8 cellular contexts compared by ENCODE assay signal in the genomic region with DNA sequence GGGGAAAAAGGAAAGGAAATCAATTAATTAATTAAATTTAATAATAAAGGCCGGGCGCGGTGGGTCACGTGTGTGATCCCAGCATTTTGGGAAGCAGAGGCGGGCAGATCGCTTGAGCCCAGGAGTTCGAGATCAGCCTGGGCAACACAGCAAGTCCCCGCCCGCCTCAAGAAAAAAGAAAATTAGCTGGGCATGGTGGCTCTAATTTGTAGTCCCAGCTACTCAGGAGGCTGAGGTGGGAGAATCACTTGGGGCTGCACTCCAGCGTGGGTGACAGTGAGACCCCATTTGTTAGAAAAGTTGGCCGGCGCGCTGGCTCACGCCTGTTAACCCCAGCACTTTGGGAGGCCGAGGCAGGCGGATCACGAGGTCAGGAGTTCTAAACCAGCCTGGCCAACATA. TPM values are rescaled to one million over a fixed set of nuclear protein-coding genes. Genes with fewer than 3 reads are reported as not detected.
DNase-seq lines count a peak whose midpoint lies in the region; ATAC-seq and TF ChIP-seq lines count a peak whose summit lies in the region.

No MANE protein-coding gene starts in this region.

- peaks cover 18% of the 10 kb centered on the region for H3K36me3 ChIP-seq in H7 (replicated peaks; ENCODE audit: control insufficient read depth, insufficient read depth, low read length)
- peaks cover 0 to 48% (median 18%) of the 10 kb centered on the region in 9 donors for H3K36me3 ChIP-seq in heart right ventricle
- H3K36me3 ChIP-seq in gastrocnemius medialis: peaks cover 0 to 10% of the 10 kb centered on the region in 2 donors

- no peak for TF ChIP-seq POLR2A in gastrocnemius medialis (IDR thresholded peaks at IDR 0.05)

- H3K4me1 Mint-ChIP-seq in activated CD8-positive, alpha-beta T cell treated with anti-CD3 and anti-CD28 coated beads for 36 hours (ENCODE audit: low read depth): peaks cover 34% of the 10 kb centered on the region

- H3K27me3 ChIP-seq in H7 (ENCODE audit: control insufficient read depth, insufficient read depth, low read length): no peaks in the 10 kb centered on the region
- H3K27me3 ChIP-seq in heart right ventricle: peaks cover 0 to 5% (median 0%) of the 10 kb centered on the region in 7 donors
- no peaks in the 10 kb centered on the region for H3K27me3 ChIP-seq in gastrocnemius medialis

- ATAC-seq in activated CD8-positive, alpha-beta T cell treated with anti-CD3 and anti-CD28 coated beads for 36 hours: no peak
- ATAC-seq in heart right ventricle (no peak), gastrocnemius medialis (no peak)

- peak overlapping the region; percentile 96 for H3K27ac Mint-ChIP-seq in activated CD8-positive, alpha-beta T cell treated with anti-CD3 and anti-CD28 coated beads for 36 hours

- no peaks in the 10 kb centered on the region for H3K27me3 Mint-ChIP-seq in activated CD8-positive, alpha-beta T cell treated with anti-CD3 and anti-CD28 coated beads for 36 hours

- peaks cover 33% of the 10 kb centered on the region for H3K36me3 Mint-ChIP-seq in activated CD8-positive, alpha-beta T cell treated with anti-CD3 and anti-CD28 coated beads for 36 hours (ENCODE audit: low read depth)

- peak overlapping the region; percentile 99 for H3K4me3 Mint-ChIP-seq in activated CD8-positive, alpha-beta T cell treated with anti-CD3 and anti-CD28 coated beads for 36 hours

- H3K27ac ChIP-seq in heart right ventricle (peak overlapping the region in 5 of 10 donors; percentile 16 to 83 (median 65)), gastrocnemius medialis (peak overlapping the region; percentile 81 to 93 (median 84))

- POLR2A ChIA-PET in activated CD8-positive, alpha-beta T cell treated with anti-CD3 and anti-CD28 coated beads for 36 hours (lab: Charles Lee): interaction anchor here (1.0 to 2.8 kb wide), 3 partner anchors 9 to 15 kb away, joined by 3 to 16 read pairs (median 5); a partner anchor contains a TSS

- H3K4me1 ChIP-seq in heart right ventricle: peaks cover 9 to 56% (median 44%) of the 10 kb centered on the region in 9 donors
- H3K4me1 ChIP-seq in gastrocnemius medialis: peaks cover 27 to 31% of the 10 kb centered on the region in 2 donors

- intact Hi-C loops in activated CD8-positive, alpha-beta T cell treated with anti-CD3 and anti-CD28 coated beads for 36 hours (cut with micrococcal nuclease): loop anchor here (5.0 kb wide), 1 partner anchor 42 kb away; no protein-coding TSS in a partner anchor
- intact Hi-C loops in heart right ventricle (cut with DNase I): loop anchor here in 1 of 10 donors (5.0 kb wide), 1 partner anchor 42 kb away; no protein-coding TSS in a partner anchor
- intact Hi-C loops in gastrocnemius medialis (cut with DNase I; ENCODE audit: low total_unique reads): loop anchor here (1.0 to 5.0 kb wide), 2 partner anchors 12 to 203 kb away; a partner anchor contains a TSS

- H3K4me3 ChIP-seq in H7 (ENCODE audit: insufficient read depth, low read depth, low read length) (peak overlapping the region; percentile 81), heart right ventricle (peak overlapping the region; percentile 48 to 76 (median 63)), gastrocnemius medialis (peak overlapping the region; percentile 62 to 76 (median 66))

- no peak for TF ChIP-seq CTCF in activated CD8-positive, alpha-beta T cell treated with anti-CD3 and anti-CD28 coated beads for 36 hours (IDR thresholded peaks at IDR 0.05)
- no peak for TF ChIP-seq CTCF in heart right ventricle (IDR thresholded peaks at IDR 0.05)
- TF ChIP-seq CTCF in gastrocnemius medialis (IDR thresholded peaks at IDR 0.05 in 4 of 5, conservative IDR thresholded peaks at IDR 0.05 in 1 of 5): no peak

- CTCF ChIA-PET in activated CD8-positive, alpha-beta T cell treated with anti-CD3 and anti-CD28 coated beads for 36 hours (lab: Charles Lee): interaction anchor here (1.2 kb wide), 1 partner anchor 10 kb away, joined by 3 read pairs; no protein-coding TSS in a partner anchor

- in situ Hi-C loops in gastrocnemius medialis (cut with MboI; ENCODE audit: low sequenced_read_pairs in 4 of 4): no loop called here

- WGBS in heart right ventricle, 2 donors: 65 to 75% methylated on average over 17 of the region's 17 CpGs

- H3K9me3 Mint-ChIP-seq in activated CD8-positive, alpha-beta T cell treated with anti-CD3 and anti-CD28 coated beads for 36 hours: no peaks in the 10 kb centered on the region

- no peak for DNase-seq in H7
- no peak for DNase-seq in activated CD8-positive, alpha-beta T cell treated with anti-CD3 and anti-CD28 coated beads for 36 hours
- peak in 1 of 2 donors; percentile 5 for DNase-seq in heart right ventricle
- DNase-seq in gastrocnemius medialis: peak in 1 of 2 donors; percentile 9
- DNase-seq in NOMO-1 treated with dmso at 0.1 percent for 144 hours (lab: John Stamatoyannopoulos, UW; ENCODE audit: unreplicated experiment): no peak
- DNase-seq in Ammon's horn (ENCODE audit: low spot score): no peak
- DNase-seq in NCI-H146 (lab: John Stamatoyannopoulos, UW): no peak
- no peak for DNase-seq in HT-29 (ENCODE audit: low spot score)

- H3K9me3 ChIP-seq in heart right ventricle (no peaks in the 10 kb centered on the region), gastrocnemius medialis (no peaks in the 10 kb centered on the region)

RNA-seq across cellular contexts. Expression of a gene that starts 0.7 kb away (rescaled TPM):
- total RNA-seq in H7 (2014; rRNA removed; shearing (Covaris generic)): 127 and 159 TPM in 2 replicates
- 10 to 100 TPM; 59.0 to 62.2 TPM for total RNA-seq in activated CD8-positive, alpha-beta T cell treated with anti-CD3 and anti-CD28 coated beads for 36 hours
- total RNA-seq in heart right ventricle: 10 to 100 TPM; 20.3 to 38.9 (median 26.0) TPM
- 10 to 100 TPM; 50.8 to 81.2 TPM for polyA plus RNA-seq in heart right ventricle
- 10 to 100 TPM; 49.8 to 85.3 (median 66.1) TPM for total RNA-seq in gastrocnemius medialis
- 113 and 120 TPM in 2 replicates for total RNA-seq in HT-29 (2014; rRNA removed; shearing (Covaris generic))

RNA-seq across cellular contexts. Expression of a gene that starts 12.3 kb away (rescaled TPM):
- total RNA-seq in H7 (2014; rRNA removed; shearing (Covaris generic)): 103 and 117 TPM in 2 replicates
- 10 to 100 TPM; 72.2 to 84.3 TPM for total RNA-seq in activated CD8-positive, alpha-beta T cell treated with anti-CD3 and anti-CD28 coated beads for 36 hours
- 100 to 1,000 TPM in 5 of 10 donors, 10 to 100 TPM in 5; 74.7 to 124 (median 99.7) TPM for total RNA-seq in heart right ventricle
- 100 to 1,000 TPM; 227 to 436 TPM for polyA plus RNA-seq in heart right ventricle
- 100 to 1,000 TPM in 1 of 4 donors, 10 to 100 TPM in 3; 75.3 to 129 (median 87.7) TPM for total RNA-seq in gastrocnemius medialis
- total RNA-seq in HT-29 (2014; rRNA removed; shearing (Covaris generic)): 73.3 and 79.7 TPM in 2 replicates

RNA-seq across cellular contexts. Expression of a gene that starts 12.4 kb away (rescaled TPM):
- 512 and 545 TPM in 2 replicates for total RNA-seq in H7 (2014; rRNA removed; shearing (Covaris generic))
- 1,000 to 10,000 TPM; 2,450 to 2,492 TPM for total RNA-seq in activated CD8-positive, alpha-beta T cell treated with anti-CD3 and anti-CD28 coated beads for 36 hours
- total RNA-seq in heart right ventricle (1,000 to 10,000 TPM in 9 of 10 donors, 100 to 1,000 TPM in 1; 992 to 1,375 (median 1,101) TPM), gastrocnemius medialis (100 to 1,000 TPM; 248 to 436 (median 313) TPM)
- polyA plus RNA-seq in heart right ventricle: 100 to 1,000 TPM; 883 to 920 TPM
- 1,376 and 1,588 TPM in 2 replicates for total RNA-seq in HT-29 (2014; rRNA removed; shearing (Covaris generic))

RNA-seq across cellular contexts. Expression of a gene that starts 34.2 kb away (rescaled TPM):
- total RNA-seq in H7 (2014; rRNA removed; shearing (Covaris generic)): 1.2 and 7.3 TPM in 2 replicates
- total RNA-seq in activated CD8-positive, alpha-beta T cell treated with anti-CD3 and anti-CD28 coated beads for 36 hours: 1 to 10 TPM; 3.6 TPM
- total RNA-seq in heart right ventricle: 10 to 100 TPM; 10.2 to 26.1 (median 16.7) TPM
- polyA plus RNA-seq in heart right ventricle: 10 to 100 TPM; 23.8 to 34.0 TPM
- 10 to 100 TPM in 3 of 4 donors, 1 to 10 TPM in 1; 7.1 to 16.0 (median 13.7) TPM for total RNA-seq in gastrocnemius medialis
- total RNA-seq in HT-29 (2014; rRNA removed; shearing (Covaris generic)): 0.23 and 1.4 TPM in 2 replicates

RNA-seq across cellular contexts. Expression of a gene that starts 55.1 kb away (rescaled TPM):
- total RNA-seq in H7 (2014; rRNA removed; shearing (Covaris generic)): 13.2 and 17.1 TPM in 2 replicates
- total RNA-seq in activated CD8-positive, alpha-beta T cell treated with anti-CD3 and anti-CD28 coated beads for 36 hours: 10 to 100 TPM; 26.8 to 27.8 TPM
- total RNA-seq in heart right ventricle (100 to 1,000 TPM in 1 of 10 donors, 10 to 100 TPM in 1, 1 to 10 TPM in 8; 1.5 to 154 (median 4.5) TPM), gastrocnemius medialis (10 to 100 TPM; 19.7 to 91.8 (median 41.9) TPM)
- 10 to 100 TPM; 11.3 to 28.7 TPM for polyA plus RNA-seq in heart right ventricle
- total RNA-seq in HT-29 (2014; rRNA removed; shearing (Covaris generic)): 0.20 TPM in 1 of 2 replicates, not detected in the other
